Comparison of ENCODE assay signal across 22 cellular contexts in the genomic region with DNA sequence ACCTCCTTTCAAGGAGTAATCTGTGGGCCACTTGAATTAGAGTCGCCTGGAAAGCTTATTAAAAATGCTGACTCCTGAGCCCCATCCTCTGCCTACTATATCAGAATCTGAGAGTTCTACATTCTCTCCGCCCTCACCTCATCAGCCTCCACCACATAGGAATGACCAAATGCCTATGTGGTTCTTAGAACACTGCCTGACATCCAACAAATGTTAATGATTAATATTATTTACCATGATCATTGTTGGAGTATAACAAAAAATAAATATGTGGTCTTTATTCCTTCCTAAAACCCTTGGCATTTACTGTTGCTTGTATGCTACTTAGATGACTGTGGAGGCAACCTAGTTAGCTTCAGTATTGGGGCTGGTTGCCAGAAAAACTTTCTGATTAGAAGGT.
DNase-seq lines count a peak whose midpoint lies in the region; ATAC-seq, FAIRE-seq and TF ChIP-seq lines count a peak whose summit lies in the region.
"Had no signal": no experiment of that assay in that cellular context is flagged by ENCODE, and none has a peak within 500 bp of the region (broad histone marks: within the 10 kb centered on the region; RNA-seq: fewer than 3 reads in every experiment).

No MANE protein-coding gene starts in this region.

- H3K14ac ChIP-seq in IMR-90 (replicated peaks; ENCODE audit: low read depth, low read length), result no peak overlapping the region

- TF ChIP-seq RAD21 in IMR-90 (IDR thresholded peaks at IDR 0.05; ENCODE audit: low read length), result no peak

- no peak overlapping the region for H2BK5ac ChIP-seq in IMR-90 (ENCODE audit: low read depth, low read length, poor library complexity, severe bottlenecking)

- H3K27me3 ChIP-seq in IMR-90 (ENCODE audit: control insufficient read depth, insufficient read depth, low read length), result no peaks in the 10 kb centered on the region
- H3K27me3 ChIP-seq: BLaER1 treated with 17β-estradiol and CSF1 and Interleukin-3, amounts not matched to agents 10 nM and 100 nM had no signal

- H2AFZ ChIP-seq in IMR-90 (replicated peaks; ENCODE audit: low read length, poor library complexity), result no peak overlapping the region
- H2AFZ ChIP-seq: GM23338 had no signal

- no TSS peak for BruUV-seq in IMR-90 (replicated peaks; lab: Mats Ljungman, UMichigan)

- no peak for FAIRE-seq in D721Med (lab: Jason Lieb, UNC)
- FAIRE-seq: A549, GM12891, GM19239 had no signal

- H3K18ac ChIP-seq in IMR-90 (ENCODE audit: low read depth, low read length), result no peak overlapping the region

- dilution Hi-C loops in IMR-90 (cut with HindIII; ENCODE audit: low sequenced_read_pairs, unreplicated experiment), result no loop called here

- no peak overlapping the region for H3K23ac ChIP-seq in IMR-90 (ENCODE audit: low read depth, low read length)

- H3K4me3 ChIP-seq in IMR-90 (ENCODE audit: insufficient read depth, low read depth, low read length), result no peak overlapping the region
- H3K4me3 ChIP-seq: A549; BLaER1 treated with 17β-estradiol and CSF1 and Interleukin-3, amounts not matched to agents 10 nM and 100 nM; GM23338 had no signal

- H2BK120ac ChIP-seq in IMR-90 (ENCODE audit: low read depth, low read length), result no peak overlapping the region

- H2AK5ac ChIP-seq in IMR-90 (ENCODE audit: low read depth, low read length), result no peak overlapping the region; the same call in 1 of the 2 replicates

- H3K4ac ChIP-seq in IMR-90 (ENCODE audit: low read depth, low read length), result no peak overlapping the region

- POLR2A ChIA-PET in IMR-90 (lab: Charles Lee; ENCODE audit: unreplicated experiment), result no interaction called here

- DNase-seq in IMR-90 (no peak), kidney tubule cell (ENCODE audit: low spot score) (peak; percentile 66), renal cortical epithelial cell (ENCODE audit: low read depth) (peak; percentile 52), D721Med (ENCODE audit: insufficient read length, low spot score) (no peak)
- DNase-seq: 8988T; ACHN; AML-193; BE2C; CD4-positive, alpha-beta T cell; CD8-positive, alpha-beta memory T cell; DMS53; DMS79 treated with DMSO at 0.1 percent for 48 hours; GF-D8; H9 had no signal

- in situ Hi-C loops in IMR-90 (cut with MboI; ENCODE audit: low sequenced_read_pairs), result no loop called here

- H4K91ac ChIP-seq in IMR-90 (ENCODE audit: insufficient read depth, low read depth, low read length), result no peak overlapping the region

- CTCF ChIA-PET in IMR-90 (lab: Yijun Ruan, JAX), result no interaction called here

- intact Hi-C loops in IMR-90 (cut with micrococcal nuclease), result no loop called here

- H3K27ac ChIP-seq in IMR-90 (ENCODE audit: insufficient read depth, low read length), result no peak overlapping the region
- H3K27ac ChIP-seq: A549; BLaER1 treated with 17β-estradiol and CSF1 and Interleukin-3, amounts not matched to agents 10 nM and 100 nM had no signal

- peaks cover 9% of the 10 kb centered on the region in 2 experiments; a peak in 1 of 4 replicates for H3K79me1 ChIP-seq in IMR-90 (ENCODE audit: low read depth in 1 of 2, low read length in 2 of 2)

- peak overlapping the region; percentile 50; the same call in 1 of the 3 replicates for H2BK15ac ChIP-seq in IMR-90 (ENCODE audit: low read depth, low read length)

- no peaks in the 10 kb centered on the region for H3K9me3 ChIP-seq in IMR-90 (ENCODE audit: control insufficient read depth, insufficient read depth, low read length)
- H3K9me3 ChIP-seq: A549, BE2C had no signal

- no peaks in the 10 kb centered on the region for H4K20me1 ChIP-seq in IMR-90 (ENCODE audit: insufficient read depth, low read length)
- H4K20me1 ChIP-seq: BLaER1 treated with 17β-estradiol and CSF1 and Interleukin-3, amounts not matched to agents 10 nM and 100 nM had no signal

- H4K5ac ChIP-seq in IMR-90 (ENCODE audit: low read depth, low read length), result no peak overlapping the region

- no peak overlapping the region for H3K56ac ChIP-seq in IMR-90 (ENCODE audit: extremely low read depth, insufficient read depth, low read length)

- H3K9me1 ChIP-seq in IMR-90 (ENCODE audit: insufficient read depth, low read length), result peaks cover 7% of the 10 kb centered on the region; the same call in 1 of the 2 replicates

- ATAC-seq in IMR-90 (ENCODE audit: low read depth), result no peak
- no peak for ATAC-seq in GM21825 (IDR thresholded peaks at IDR 0.05; ENCODE audit: unreplicated experiment)
- ATAC-seq in GM18861 (IDR thresholded peaks at IDR 0.05; ENCODE audit: unreplicated experiment), result no peak
- ATAC-seq: A549, GM23338, HCT116 had no signal

- no peak overlapping the region for H3K4me2 ChIP-seq in IMR-90 (ENCODE audit: low read depth, low read length)
- H3K4me2 ChIP-seq: A549; BLaER1 treated with 17β-estradiol and CSF1 and Interleukin-3, amounts not matched to agents 10 nM and 100 nM; GM23338 had no signal

- H3K36me3 ChIP-seq in IMR-90 (ENCODE audit: control insufficient read depth, insufficient read depth, low read length), result no peaks in the 10 kb centered on the region
- H3K36me3 ChIP-seq: BE2C; BLaER1 treated with 17β-estradiol and CSF1 and Interleukin-3, amounts not matched to agents 10 nM and 100 nM had no signal

- no peak overlapping the region for H2BK20ac ChIP-seq in IMR-90 (ENCODE audit: low read depth, low read length)

- H3K4me1 ChIP-seq in IMR-90 (ENCODE audit: control insufficient read depth, insufficient read depth, low read length), result peaks cover 12% of the 10 kb centered on the region
- H3K4me1 ChIP-seq: A549, BE2C had no signal

- TF ChIP-seq POLR2A in IMR-90 (IDR thresholded peaks at IDR 0.05; ENCODE audit: low read depth, low read length), result no peak

- WGBS in IMR-90 (ENCODE audit: extremely low coverage in 2 of 2, insufficient read length in 1 of 2), 2 experiments, result no CpG with 5 or more reads among the region's 2 CpGs

- TF ChIP-seq CTCF in IMR-90 (conservative IDR thresholded peaks at IDR 0.05; ENCODE audit: low read depth, low read length) (no peak), D721Med (IDR thresholded peaks at IDR 0.05; ENCODE audit: insufficient read depth, missing control alignments) (no peak)

- H2AK9ac ChIP-seq in IMR-90 (replicated peaks; ENCODE audit: low read depth, low read length, poor library complexity), result no peak overlapping the region

- no peak overlapping the region for H3K9ac ChIP-seq in IMR-90 (ENCODE audit: low read depth, low read length)
- H3K9ac ChIP-seq: BLaER1 treated with 17β-estradiol and CSF1 and Interleukin-3, amounts not matched to agents 10 nM and 100 nM had no signal

- H4K8ac ChIP-seq in IMR-90 (ENCODE audit: low read depth in 2 of 2, low read length in 2 of 2), result no peak overlapping the region

TF ChIP-seq in IMR-90, 13 proteins besides CTCF, POLR2A, EP300 and RAD21:
- TF ChIP-seq MXI1 (IDR thresholded peaks at IDR 0.05; ENCODE audit: borderline replicate concordance, low read depth, low read length) (no peak), RFX5 (IDR thresholded peaks at IDR 0.05; ENCODE audit: low read depth, low read length) (no peak), BHLHE40 (IDR thresholded peaks at IDR 0.05; ENCODE audit: low read depth, low read length) (no peak), CHD1 (IDR thresholded peaks at IDR 0.05; ENCODE audit: low read depth, low read length) (no peak), MAZ (IDR thresholded peaks at IDR 0.05; ENCODE audit: borderline replicate concordance, low read depth, low read length) (no peak), USF2 (IDR thresholded peaks at IDR 0.05; ENCODE audit: low read depth, low read length) (no peak), FOS (IDR thresholded peaks at IDR 0.05; ENCODE audit: low read depth, low read length) (no peak), SMC3 (IDR thresholded peaks at IDR 0.05; ENCODE audit: low read depth, low read length) (no peak)
TF ChIP-seq in IMR-90: peak in this region for 0.

Comparison
In these comparisons a context has a peak if more than half of its experiments do, and no peak if none do; other contexts are left out.
1. DNase-seq: peak in kidney tubule cell (single experiment) and renal cortical epithelial cell (single experiment); none in IMR-90 (single experiment) and D721Med (single experiment).